ENCODE assay signal across 1 cellular context in the genomic region with DNA sequence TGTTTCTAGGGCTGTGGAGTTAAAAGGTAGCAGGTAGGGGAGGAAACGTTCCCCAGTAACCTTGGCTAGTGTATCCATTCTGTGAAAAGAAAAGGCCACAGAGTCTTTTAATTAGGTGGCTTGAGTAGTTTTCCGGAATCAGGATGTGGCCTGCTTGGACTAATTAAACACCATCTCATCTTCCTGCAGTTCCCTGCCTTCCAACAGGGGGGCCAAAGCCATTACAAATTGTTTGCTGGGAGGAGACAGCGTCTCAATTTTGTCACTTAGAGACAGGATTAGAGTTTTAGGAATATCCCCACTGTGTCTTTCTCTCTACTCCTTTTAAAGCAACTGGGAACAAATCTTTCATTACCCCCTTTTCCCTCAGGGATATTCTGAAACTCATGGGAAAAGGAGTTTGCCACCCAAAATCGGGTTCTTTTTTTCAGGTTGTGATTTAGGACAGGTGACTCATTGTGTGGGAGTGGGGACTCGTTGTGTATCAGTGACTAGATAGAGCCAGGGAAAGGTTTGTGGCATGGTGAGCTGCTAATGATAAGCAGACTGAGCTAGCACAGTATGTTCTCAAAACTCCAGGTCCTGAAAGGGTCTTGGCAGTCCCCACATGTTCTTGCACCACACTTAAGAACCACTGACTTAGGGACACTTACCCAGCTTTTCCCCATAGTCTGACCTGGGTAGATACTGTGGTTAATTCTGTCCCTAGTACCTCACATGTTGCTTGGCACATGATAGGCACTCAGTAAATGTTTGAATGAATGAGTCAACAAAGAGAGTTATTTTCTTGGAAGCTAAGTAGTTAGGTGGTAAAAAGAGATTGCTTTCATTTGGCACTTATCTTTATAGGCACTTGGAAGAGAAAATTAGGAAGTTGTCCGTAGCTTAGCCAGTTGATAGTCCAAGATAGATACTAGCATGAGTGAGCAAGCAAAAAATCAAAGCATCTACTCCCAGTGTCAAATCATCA.
TF ChIP-seq lines count a peak whose summit lies in the region.

No MANE protein-coding gene starts in this region.

TF ChIP-seq in K562, 482 proteins besides CTCF, POLR2A, EP300 and RAD21 (continued from another document and continues in another):
- TF ChIP-seq, protein P1, sequence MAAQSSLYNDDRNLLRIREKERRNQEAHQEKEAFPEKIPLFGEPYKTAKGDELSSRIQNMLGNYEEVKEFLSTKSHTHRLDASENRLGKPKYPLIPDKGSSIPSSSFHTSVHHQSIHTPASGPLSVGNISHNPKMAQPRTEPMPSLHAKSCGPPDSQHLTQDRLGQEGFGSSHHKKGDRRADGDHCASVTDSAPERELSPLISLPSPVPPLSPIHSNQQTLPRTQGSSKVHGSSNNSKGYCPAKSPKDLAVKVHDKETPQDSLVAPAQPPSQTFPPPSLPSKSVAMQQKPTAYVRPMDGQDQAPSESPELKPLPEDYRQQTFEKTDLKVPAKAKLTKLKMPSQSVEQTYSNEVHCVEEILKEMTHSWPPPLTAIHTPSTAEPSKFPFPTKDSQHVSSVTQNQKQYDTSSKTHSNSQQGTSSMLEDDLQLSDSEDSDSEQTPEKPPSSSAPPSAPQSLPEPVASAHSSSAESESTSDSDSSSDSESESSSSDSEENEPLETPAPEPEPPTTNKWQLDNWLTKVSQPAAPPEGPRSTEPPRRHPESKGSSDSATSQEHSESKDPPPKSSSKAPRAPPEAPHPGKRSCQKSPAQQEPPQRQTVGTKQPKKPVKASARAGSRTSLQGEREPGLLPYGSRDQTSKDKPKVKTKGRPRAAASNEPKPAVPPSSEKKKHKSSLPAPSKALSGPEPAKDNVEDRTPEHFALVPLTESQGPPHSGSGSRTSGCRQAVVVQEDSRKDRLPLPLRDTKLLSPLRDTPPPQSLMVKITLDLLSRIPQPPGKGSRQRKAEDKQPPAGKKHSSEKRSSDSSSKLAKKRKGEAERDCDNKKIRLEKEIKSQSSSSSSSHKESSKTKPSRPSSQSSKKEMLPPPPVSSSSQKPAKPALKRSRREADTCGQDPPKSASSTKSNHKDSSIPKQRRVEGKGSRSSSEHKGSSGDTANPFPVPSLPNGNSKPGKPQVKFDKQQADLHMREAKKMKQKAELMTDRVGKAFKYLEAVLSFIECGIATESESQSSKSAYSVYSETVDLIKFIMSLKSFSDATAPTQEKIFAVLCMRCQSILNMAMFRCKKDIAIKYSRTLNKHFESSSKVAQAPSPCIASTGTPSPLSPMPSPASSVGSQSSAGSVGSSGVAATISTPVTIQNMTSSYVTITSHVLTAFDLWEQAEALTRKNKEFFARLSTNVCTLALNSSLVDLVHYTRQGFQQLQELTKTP (IDR thresholded peaks at IDR 0.05; ENCODE audit: low read depth in 1 of 2, partially characterized antibody in 2 of 2) = no peak
- TF ChIP-seq ZNF436 (CRISPR knock-in tag; IDR thresholded peaks at IDR 0.05) = no peak
- TF ChIP-seq PHF20 (IDR thresholded peaks at IDR 0.05; ENCODE audit: partially characterized antibody) = no peak
- TF ChIP-seq FOXJ2 (tag; IDR thresholded peaks at IDR 0.05) = no peak
- peak in 1 of 2 experiments; percentile 32; a peak in 1 of 4 replicates for TF ChIP-seq FOXA3 (CRISPR knock-in tag; conservative IDR thresholded peaks at IDR 0.05 in 1 of 2, IDR thresholded peaks at IDR 0.05 in 1 of 2)
- TF ChIP-seq, protein P2, sequence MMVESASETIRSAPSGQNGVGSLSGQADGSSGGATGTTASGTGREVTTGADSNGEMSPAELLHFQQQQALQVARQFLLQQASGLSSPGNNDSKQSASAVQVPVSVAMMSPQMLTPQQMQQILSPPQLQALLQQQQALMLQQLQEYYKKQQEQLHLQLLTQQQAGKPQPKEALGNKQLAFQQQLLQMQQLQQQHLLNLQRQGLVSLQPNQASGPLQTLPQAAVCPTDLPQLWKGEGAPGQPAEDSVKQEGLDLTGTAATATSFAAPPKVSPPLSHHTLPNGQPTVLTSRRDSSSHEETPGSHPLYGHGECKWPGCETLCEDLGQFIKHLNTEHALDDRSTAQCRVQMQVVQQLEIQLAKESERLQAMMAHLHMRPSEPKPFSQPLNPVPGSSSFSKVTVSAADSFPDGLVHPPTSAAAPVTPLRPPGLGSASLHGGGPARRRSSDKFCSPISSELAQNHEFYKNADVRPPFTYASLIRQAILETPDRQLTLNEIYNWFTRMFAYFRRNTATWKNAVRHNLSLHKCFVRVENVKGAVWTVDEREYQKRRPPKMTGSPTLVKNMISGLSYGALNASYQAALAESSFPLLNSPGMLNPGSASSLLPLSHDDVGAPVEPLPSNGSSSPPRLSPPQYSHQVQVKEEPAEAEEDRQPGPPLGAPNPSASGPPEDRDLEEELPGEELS (CRISPR knock-in tag; IDR thresholded peaks at IDR 0.05; ENCODE audit: borderline replicate concordance) = no peak
- no peak for TF ChIP-seq LARP7 (IDR thresholded peaks at IDR 0.05)
- TF ChIP-seq MAFF (IDR thresholded peaks at IDR 0.05; ENCODE audit: low read length) = peak; percentile 27; the same call in 1 of the 2 replicates
- TF ChIP-seq NFIC (IDR thresholded peaks at IDR 0.05) = peak; percentile 8; the same call in 1 of the 2 replicates
- TF ChIP-seq, protein P3, sequence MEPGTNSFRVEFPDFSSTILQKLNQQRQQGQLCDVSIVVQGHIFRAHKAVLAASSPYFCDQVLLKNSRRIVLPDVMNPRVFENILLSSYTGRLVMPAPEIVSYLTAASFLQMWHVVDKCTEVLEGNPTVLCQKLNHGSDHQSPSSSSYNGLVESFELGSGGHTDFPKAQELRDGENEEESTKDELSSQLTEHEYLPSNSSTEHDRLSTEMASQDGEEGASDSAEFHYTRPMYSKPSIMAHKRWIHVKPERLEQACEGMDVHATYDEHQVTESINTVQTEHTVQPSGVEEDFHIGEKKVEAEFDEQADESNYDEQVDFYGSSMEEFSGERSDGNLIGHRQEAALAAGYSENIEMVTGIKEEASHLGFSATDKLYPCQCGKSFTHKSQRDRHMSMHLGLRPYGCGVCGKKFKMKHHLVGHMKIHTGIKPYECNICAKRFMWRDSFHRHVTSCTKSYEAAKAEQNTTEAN (CRISPR knock-in tag; IDR thresholded peaks at IDR 0.05) = no peak
- TF ChIP-seq SIN3B (IDR thresholded peaks at IDR 0.05; ENCODE audit: low read depth) = no peak
- TF ChIP-seq, protein P4, sequence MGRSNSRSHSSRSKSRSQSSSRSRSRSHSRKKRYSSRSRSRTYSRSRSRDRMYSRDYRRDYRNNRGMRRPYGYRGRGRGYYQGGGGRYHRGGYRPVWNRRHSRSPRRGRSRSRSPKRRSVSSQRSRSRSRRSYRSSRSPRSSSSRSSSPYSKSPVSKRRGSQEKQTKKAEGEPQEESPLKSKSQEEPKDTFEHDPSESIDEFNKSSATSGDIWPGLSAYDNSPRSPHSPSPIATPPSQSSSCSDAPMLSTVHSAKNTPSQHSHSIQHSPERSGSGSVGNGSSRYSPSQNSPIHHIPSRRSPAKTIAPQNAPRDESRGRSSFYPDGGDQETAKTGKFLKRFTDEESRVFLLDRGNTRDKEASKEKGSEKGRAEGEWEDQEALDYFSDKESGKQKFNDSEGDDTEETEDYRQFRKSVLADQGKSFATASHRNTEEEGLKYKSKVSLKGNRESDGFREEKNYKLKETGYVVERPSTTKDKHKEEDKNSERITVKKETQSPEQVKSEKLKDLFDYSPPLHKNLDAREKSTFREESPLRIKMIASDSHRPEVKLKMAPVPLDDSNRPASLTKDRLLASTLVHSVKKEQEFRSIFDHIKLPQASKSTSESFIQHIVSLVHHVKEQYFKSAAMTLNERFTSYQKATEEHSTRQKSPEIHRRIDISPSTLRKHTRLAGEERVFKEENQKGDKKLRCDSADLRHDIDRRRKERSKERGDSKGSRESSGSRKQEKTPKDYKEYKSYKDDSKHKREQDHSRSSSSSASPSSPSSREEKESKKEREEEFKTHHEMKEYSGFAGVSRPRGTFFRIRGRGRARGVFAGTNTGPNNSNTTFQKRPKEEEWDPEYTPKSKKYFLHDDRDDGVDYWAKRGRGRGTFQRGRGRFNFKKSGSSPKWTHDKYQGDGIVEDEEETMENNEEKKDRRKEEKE (IDR thresholded peaks at IDR 0.05; ENCODE audit: borderline replicate concordance in 1 of 2, control insufficient read depth in 1 of 2, low read depth in 2 of 2, low read length in 1 of 2) = no peak
- TF ChIP-seq, protein P5, sequence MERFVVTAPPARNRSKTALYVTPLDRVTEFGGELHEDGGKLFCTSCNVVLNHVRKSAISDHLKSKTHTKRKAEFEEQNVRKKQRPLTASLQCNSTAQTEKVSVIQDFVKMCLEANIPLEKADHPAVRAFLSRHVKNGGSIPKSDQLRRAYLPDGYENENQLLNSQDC (CRISPR knock-in tag; IDR thresholded peaks at IDR 0.05) = no peak
- TF ChIP-seq, protein P6, sequence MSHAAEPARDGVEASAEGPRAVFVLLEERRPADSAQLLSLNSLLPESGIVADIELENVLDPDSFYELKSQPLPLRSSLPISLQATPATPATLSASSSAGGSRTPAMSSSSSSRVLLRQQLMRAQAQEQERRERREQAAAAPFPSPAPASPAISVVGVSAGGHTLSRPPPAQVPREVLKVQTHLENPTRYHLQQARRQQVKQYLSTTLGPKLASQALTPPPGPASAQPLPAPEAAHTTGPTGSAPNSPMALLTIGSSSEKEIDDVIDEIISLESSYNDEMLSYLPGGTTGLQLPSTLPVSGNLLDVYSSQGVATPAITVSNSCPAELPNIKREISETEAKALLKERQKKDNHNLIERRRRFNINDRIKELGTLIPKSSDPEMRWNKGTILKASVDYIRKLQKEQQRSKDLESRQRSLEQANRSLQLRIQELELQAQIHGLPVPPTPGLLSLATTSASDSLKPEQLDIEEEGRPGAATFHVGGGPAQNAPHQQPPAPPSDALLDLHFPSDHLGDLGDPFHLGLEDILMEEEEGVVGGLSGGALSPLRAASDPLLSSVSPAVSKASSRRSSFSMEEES (CRISPR knock-in tag; IDR thresholded peaks at IDR 0.05) = no peak
- TF ChIP-seq, protein P7, sequence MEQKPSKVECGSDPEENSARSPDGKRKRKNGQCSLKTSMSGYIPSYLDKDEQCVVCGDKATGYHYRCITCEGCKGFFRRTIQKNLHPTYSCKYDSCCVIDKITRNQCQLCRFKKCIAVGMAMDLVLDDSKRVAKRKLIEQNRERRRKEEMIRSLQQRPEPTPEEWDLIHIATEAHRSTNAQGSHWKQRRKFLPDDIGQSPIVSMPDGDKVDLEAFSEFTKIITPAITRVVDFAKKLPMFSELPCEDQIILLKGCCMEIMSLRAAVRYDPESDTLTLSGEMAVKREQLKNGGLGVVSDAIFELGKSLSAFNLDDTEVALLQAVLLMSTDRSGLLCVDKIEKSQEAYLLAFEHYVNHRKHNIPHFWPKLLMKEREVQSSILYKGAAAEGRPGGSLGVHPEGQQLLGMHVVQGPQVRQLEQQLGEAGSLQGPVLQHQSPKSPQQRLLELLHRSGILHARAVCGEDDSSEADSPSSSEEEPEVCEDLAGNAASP (IDR thresholded peaks at IDR 0.05) = no peak
- TF ChIP-seq ZNF644 (tag; IDR thresholded peaks at IDR 0.05; ENCODE audit: low read depth) = no peak
- TF ChIP-seq CBFA2T3 (IDR thresholded peaks at IDR 0.05) = peak; percentile 68
- peak; percentile 44; the same call in 1 of the 2 replicates for TF ChIP-seq EGR1 (conservative IDR thresholded peaks at IDR 0.05)
- no peak for TF ChIP-seq ERF (CRISPR knock-in tag; IDR thresholded peaks at IDR 0.05)
- TF ChIP-seq MAFG (tag; conservative IDR thresholded peaks at IDR 0.05) = peak; percentile 22; the same call in 1 of the 2 replicates
- TF ChIP-seq PHTF2 (CRISPR knock-in tag; IDR thresholded peaks at IDR 0.05) = no peak
- 0 out of 4 replicates have a peak, but pooled peaks of 1 of the 2 experiments have one; percentile 9 for TF ChIP-seq HDAC1 (IDR thresholded peaks at IDR 0.05)
- TF ChIP-seq MED1 (CRISPR knock-in tag; IDR thresholded peaks at IDR 0.05; ENCODE audit: borderline replicate concordance) = no peak
- TF ChIP-seq ZNF12 (CRISPR knock-in tag; IDR thresholded peaks at IDR 0.05) = no peak
- TF ChIP-seq, protein P8, sequence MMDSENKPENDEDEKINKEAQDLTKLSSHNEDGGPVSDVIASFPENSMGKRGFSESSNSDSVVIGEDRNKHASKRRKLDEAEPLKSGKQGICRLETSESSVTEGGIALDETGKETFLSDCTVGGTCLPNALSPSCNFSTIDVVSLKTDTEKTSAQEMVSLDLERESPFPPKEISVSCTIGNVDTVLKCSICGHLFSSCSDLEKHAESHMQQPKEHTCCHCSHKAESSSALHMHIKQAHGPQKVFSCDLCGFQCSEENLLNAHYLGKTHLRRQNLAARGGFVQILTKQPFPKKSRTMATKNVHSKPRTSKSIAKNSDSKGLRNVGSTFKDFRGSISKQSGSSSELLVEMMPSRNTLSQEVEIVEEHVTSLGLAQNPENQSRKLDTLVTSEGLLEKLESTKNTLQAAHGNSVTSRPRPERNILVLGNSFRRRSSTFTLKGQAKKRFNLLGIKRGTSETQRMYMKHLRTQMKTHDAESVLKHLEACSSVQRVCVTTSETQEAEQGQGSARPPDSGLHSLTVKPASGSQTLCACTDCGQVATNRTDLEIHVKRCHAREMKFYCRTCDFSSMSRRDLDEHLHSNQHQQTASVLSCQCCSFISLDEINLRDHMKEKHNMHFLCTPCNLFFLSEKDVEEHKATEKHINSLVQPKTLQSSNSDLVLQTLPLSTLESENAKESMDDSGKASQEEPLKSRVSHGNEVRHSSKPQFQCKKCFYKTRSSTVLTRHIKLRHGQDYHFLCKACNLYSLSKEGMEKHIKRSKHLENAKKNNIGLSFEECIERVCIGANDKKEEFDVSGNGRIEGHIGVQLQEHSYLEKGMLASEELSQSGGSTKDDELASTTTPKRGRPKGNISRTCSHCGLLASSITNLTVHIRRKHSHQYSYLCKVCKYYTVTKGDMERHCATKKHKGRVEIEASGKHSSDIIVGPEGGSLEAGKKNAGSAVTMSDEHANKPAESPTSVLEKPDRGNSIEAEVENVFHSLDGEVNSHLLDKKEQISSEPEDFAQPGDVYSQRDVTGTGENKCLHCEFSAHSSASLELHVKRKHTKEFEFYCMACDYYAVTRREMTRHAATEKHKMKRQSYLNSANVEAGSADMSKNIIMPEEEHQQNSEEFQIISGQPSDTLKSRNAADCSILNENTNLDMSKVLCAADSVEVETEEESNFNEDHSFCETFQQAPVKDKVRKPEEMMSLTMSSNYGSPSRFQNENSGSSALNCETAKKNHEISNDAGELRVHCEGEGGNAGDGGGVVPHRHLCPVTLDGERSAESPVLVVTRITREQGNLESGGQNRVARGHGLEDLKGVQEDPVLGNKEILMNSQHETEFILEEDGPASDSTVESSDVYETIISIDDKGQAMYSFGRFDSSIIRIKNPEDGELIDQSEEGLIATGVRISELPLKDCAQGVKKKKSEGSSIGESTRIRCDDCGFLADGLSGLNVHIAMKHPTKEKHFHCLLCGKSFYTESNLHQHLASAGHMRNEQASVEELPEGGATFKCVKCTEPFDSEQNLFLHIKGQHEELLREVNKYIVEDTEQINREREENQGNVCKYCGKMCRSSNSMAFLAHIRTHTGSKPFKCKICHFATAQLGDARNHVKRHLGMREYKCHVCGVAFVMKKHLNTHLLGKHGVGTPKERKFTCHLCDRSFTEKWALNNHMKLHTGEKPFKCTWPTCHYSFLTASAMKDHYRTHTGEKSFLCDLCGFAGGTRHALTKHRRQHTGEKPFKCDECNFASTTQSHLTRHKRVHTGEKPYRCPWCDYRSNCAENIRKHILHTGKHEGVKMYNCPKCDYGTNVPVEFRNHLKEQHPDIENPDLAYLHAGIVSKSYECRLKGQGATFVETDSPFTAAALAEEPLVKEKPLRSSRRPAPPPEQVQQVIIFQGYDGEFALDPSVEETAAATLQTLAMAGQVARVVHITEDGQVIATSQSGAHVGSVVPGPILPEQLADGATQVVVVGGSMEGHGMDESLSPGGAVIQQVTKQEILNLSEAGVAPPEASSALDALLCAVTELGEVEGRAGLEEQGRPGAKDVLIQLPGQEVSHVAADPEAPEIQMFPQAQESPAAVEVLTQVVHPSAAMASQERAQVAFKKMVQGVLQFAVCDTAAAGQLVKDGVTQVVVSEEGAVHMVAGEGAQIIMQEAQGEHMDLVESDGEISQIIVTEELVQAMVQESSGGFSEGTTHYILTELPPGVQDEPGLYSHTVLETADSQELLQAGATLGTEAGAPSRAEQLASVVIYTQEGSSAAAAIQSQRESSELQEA (IDR thresholded peaks at IDR 0.05; ENCODE audit: low read depth) = no peak
- peak; percentile 39; the same call in 1 of the 2 replicates for TF ChIP-seq SMARCE1 (IDR thresholded peaks at IDR 0.05)
- no peak for TF ChIP-seq ZNF431 (CRISPR knock-in tag; IDR thresholded peaks at IDR 0.05)
- TF ChIP-seq JUN (IDR thresholded peaks at IDR 0.05; ENCODE audit: borderline replicate concordance, low read depth, low read length) = 0 out of 2 replicates have a peak, but pooled peaks have one; percentile 51
- TF ChIP-seq JUN (CRISPR knock-in tag; IDR thresholded peaks at IDR 0.05; ENCODE audit: borderline replicate concordance) = no peak
